In genomic region chr16:4064950-4065352, GRCh38 we compare ENCODE assay signal across 10 cellular contexts. TPM values are rescaled to one million over a fixed set of nuclear protein-coding genes. Genes with fewer than 3 reads are reported as not detected.
DNase-seq lines count a peak whose midpoint lies in the region; ATAC-seq and FAIRE-seq lines count a peak whose summit lies in the region.
"Had no signal": no experiment of that assay in that cellular context is flagged by ENCODE, and none has a peak within 500 bp of the region (broad histone marks: within the 10 kb centered on the region; RNA-seq: fewer than 3 reads in every experiment).

No MANE protein-coding gene starts in this region.

- peak; percentile 84 for ATAC-seq in effector memory CD8-positive, alpha-beta T cell (replicated peaks)
- ATAC-seq in esophagus mucosa, result no peak

- H3K27ac Mint-ChIP-seq in IgD-negative memory B cell, result peak overlapping the region in 1 of 3 donors; percentile 90
- peak overlapping the region; percentile 77 to 87 for H3K27ac Mint-ChIP-seq in effector memory CD8-positive, alpha-beta T cell

- peaks cover 7% of the 10 kb centered on the region for H3K36me3 Mint-ChIP-seq in IgD-negative memory B cell
- H3K36me3 Mint-ChIP-seq in effector memory CD8-positive, alpha-beta T cell (ENCODE audit: insufficient read depth), result no peaks in the 10 kb centered on the region

- peak overlapping the region; percentile 7 to 88 (median 82) for H3K4me3 Mint-ChIP-seq in IgD-negative memory B cell
- H3K4me3 Mint-ChIP-seq in effector memory CD8-positive, alpha-beta T cell, result peak overlapping the region; percentile 71 to 78

- peak; percentile 28 for DNase-seq in activated CD4-positive, alpha-beta T cell treated with anti-CD3 and anti-CD28 coated beads for 48 hours
- DNase-seq in effector memory CD8-positive, alpha-beta T cell, result peak; percentile 19 to 41 (median 21)
- peak; percentile 42 for DNase-seq in stimulated activated CD4-positive, alpha-beta T cell treated with anti-CD3 and anti-CD28 coated beads, Interleukin-4, amount 100 ng/mL, for 24 hours
- DNase-seq in NCI-H510A (lab: John Stamatoyannopoulos, UW), result no peak
- DNase-seq in frontal cortex (ENCODE audit: low spot score in 2 of 2), result no peak
- DNase-seq in foreskin melanocyte, result no peak
- DNase-seq: NCI-H2171 treated with DMSO at 0.1 percent for 48 hours had no signal

- peaks cover 0 to 24% (median 20%) of the 10 kb centered on the region in 3 donors for H3K9me3 Mint-ChIP-seq in IgD-negative memory B cell
- peaks cover 2 to 7% of the 10 kb centered on the region in 2 donors for H3K9me3 Mint-ChIP-seq in effector memory CD8-positive, alpha-beta T cell

- peaks cover 0 to 4% (median 2%) of the 10 kb centered on the region in 3 donors for H3K4me1 Mint-ChIP-seq in IgD-negative memory B cell
- H3K4me1 Mint-ChIP-seq in effector memory CD8-positive, alpha-beta T cell (ENCODE audit: low read depth in 2 of 2), result peaks cover 17 to 31% of the 10 kb centered on the region in 2 donors

- no peak for FAIRE-seq in frontal cortex (lab: Jason Lieb, UNC)
- FAIRE-seq: TTC549 had no signal

- H3K27me3 Mint-ChIP-seq in IgD-negative memory B cell, result peaks cover 2% of the 10 kb centered on the region
- no peaks in the 10 kb centered on the region for H3K27me3 Mint-ChIP-seq in effector memory CD8-positive, alpha-beta T cell

RNA-seq across cellular contexts. Expression of gene ADCY9, which starts 51.3 kb away (rescaled TPM):
- polyA plus RNA-seq in IgD-negative memory B cell, result 0.21 TPM
- 6.5 TPM for total RNA-seq in frontal cortex
- total RNA-seq in esophagus mucosa, result 5.3 TPM

Comparison
In these comparisons a context has a peak if more than half of its experiments do, and no peak if none do; other contexts are left out.
1. DNase-seq: peak in activated CD4-positive, alpha-beta T cell treated with anti-CD3 and anti-CD28 coated beads for 48 hours (single experiment), effector memory CD8-positive, alpha-beta T cell (3 of 3) and stimulated activated CD4-positive, alpha-beta T cell treated with anti-CD3 and anti-CD28 coated beads, Interleukin-4, amount 100 ng/mL, for 24 hours (single experiment); none in NCI-H510A (single experiment), frontal cortex (0 of 2) and foreskin melanocyte (single experiment).